Comparison of ENCODE assay signal across 12 cellular contexts in the genomic region with DNA sequence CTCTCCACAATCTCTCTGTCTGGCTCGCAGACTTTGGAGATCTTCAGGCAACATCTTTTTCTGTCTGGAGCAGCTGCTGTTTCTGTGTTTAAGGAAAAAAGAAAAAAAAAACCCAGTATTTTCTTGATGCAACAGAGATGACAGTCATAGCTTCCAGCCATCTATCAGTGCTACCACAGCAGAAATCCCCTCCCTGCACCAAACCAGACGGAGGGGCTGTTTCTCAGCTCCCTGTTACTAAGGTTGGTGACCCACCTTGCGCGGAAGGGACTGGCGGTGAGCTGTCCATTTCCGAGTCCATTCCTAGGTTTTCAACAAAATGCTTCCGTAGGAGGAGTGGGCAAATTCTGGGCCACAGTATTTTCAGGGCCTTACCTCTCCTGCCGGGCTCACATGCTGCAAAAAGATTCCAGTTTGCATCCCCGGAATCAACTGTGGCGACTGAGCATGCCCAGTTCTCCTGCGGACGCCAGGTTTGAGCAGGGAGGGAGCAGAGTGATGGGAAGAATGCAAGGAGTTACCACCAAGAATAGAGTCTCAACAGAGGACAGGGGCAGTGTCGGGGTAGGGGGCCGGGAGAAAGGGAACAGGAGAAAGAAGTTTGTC. TPM values are rescaled to one million over a fixed set of nuclear protein-coding genes. Genes with fewer than 3 reads are reported as not detected.
DNase-seq lines count a peak whose midpoint lies in the region; ATAC-seq and TF ChIP-seq lines count a peak whose summit lies in the region.
"Had no signal": no experiment of that assay in that cellular context is flagged by ENCODE, and none has a peak within 500 bp of the region (broad histone marks: within the 10 kb centered on the region; RNA-seq: fewer than 3 reads in every experiment).

No MANE protein-coding gene starts in this region.

- no peak for ATAC-seq in activated CD4-positive, alpha-beta T cell treated with anti-CD3 and anti-CD28 coated beads for 36 hours
- peak; percentile 84 for ATAC-seq in stimulated activated naive CD8-positive, alpha-beta T cell treated with anti-CD3 and anti-CD28 coated beads, Interleukin-15, amount 100 ng/mL, for 72 hours
- no peak for ATAC-seq in natural killer cell
- ATAC-seq: right cardiac atrium had no signal

- H3K9me3 Mint-ChIP-seq in activated CD4-positive, alpha-beta T cell treated with anti-CD3 and anti-CD28 coated beads for 36 hours (ENCODE audit: low read depth) = no peaks in the 10 kb centered on the region
- no peaks in the 10 kb centered on the region for H3K9me3 Mint-ChIP-seq in activated CD4-positive, alpha-beta T cell treated with anti-CD3 and anti-CD28 coated beads, Interleukin-2, amount 10 ng/mL, durations not matched to agents 24 days and 14 days
- no peaks in the 10 kb centered on the region for H3K9me3 Mint-ChIP-seq in activated naive CD8-positive, alpha-beta T cell treated with anti-CD3 and anti-CD28 coated beads for 36 hours
- H3K9me3 Mint-ChIP-seq in stimulated activated naive CD8-positive, alpha-beta T cell treated with anti-CD3 and anti-CD28 coated beads, Interleukin-15, amount 100 ng/mL, for 72 hours = no peaks in the 10 kb centered on the region
- peaks cover 0 to 2% of the 10 kb centered on the region in 2 donors for H3K9me3 Mint-ChIP-seq in natural killer cell
- H3K9me3 Mint-ChIP-seq: central memory CD8-positive, alpha-beta T cell had no signal

- peaks cover 31% of the 10 kb centered on the region for H3K27me3 Mint-ChIP-seq in activated CD4-positive, alpha-beta T cell treated with anti-CD3 and anti-CD28 coated beads for 36 hours
- H3K27me3 Mint-ChIP-seq in activated CD4-positive, alpha-beta T cell treated with anti-CD3 and anti-CD28 coated beads, Interleukin-2, amount 10 ng/mL, durations not matched to agents 24 days and 14 days = peaks cover 49% of the 10 kb centered on the region
- peaks cover 50% of the 10 kb centered on the region for H3K27me3 Mint-ChIP-seq in activated naive CD8-positive, alpha-beta T cell treated with anti-CD3 and anti-CD28 coated beads for 36 hours
- peaks cover 37% of the 10 kb centered on the region for H3K27me3 Mint-ChIP-seq in stimulated activated naive CD8-positive, alpha-beta T cell treated with anti-CD3 and anti-CD28 coated beads, Interleukin-15, amount 100 ng/mL, for 72 hours
- peaks cover 15 to 31% of the 10 kb centered on the region in 2 donors for H3K27me3 Mint-ChIP-seq in natural killer cell (ENCODE audit: low read depth in 2 of 2)

- peak overlapping the region; percentile 36 for H3K9ac ChIP-seq in iPS-18a (ENCODE audit: low read length)

- no peak overlapping the region for H3K4me3 Mint-ChIP-seq in activated CD4-positive, alpha-beta T cell treated with anti-CD3 and anti-CD28 coated beads for 36 hours
- H3K4me3 Mint-ChIP-seq in activated CD4-positive, alpha-beta T cell treated with anti-CD3 and anti-CD28 coated beads, Interleukin-2, amount 10 ng/mL, durations not matched to agents 24 days and 14 days = no peak overlapping the region
- H3K4me3 Mint-ChIP-seq in activated naive CD8-positive, alpha-beta T cell treated with anti-CD3 and anti-CD28 coated beads for 36 hours = no peak overlapping the region
- H3K4me3 Mint-ChIP-seq in stimulated activated naive CD8-positive, alpha-beta T cell treated with anti-CD3 and anti-CD28 coated beads, Interleukin-15, amount 100 ng/mL, for 72 hours = peak overlapping the region; percentile 44 to 63
- no peak overlapping the region for H3K4me3 Mint-ChIP-seq in natural killer cell
- H3K4me3 Mint-ChIP-seq: central memory CD8-positive, alpha-beta T cell had no signal

- no peak for TF ChIP-seq CTCF in natural killer cell (IDR thresholded peaks at IDR 0.05)
- no peak for TF ChIP-seq CTCF in esophagus muscularis mucosa (IDR thresholded peaks at IDR 0.05)

- no peaks in the 10 kb centered on the region for H3K36me3 Mint-ChIP-seq in activated CD4-positive, alpha-beta T cell treated with anti-CD3 and anti-CD28 coated beads for 36 hours (ENCODE audit: low read depth)
- no peaks in the 10 kb centered on the region for H3K36me3 Mint-ChIP-seq in activated CD4-positive, alpha-beta T cell treated with anti-CD3 and anti-CD28 coated beads, Interleukin-2, amount 10 ng/mL, durations not matched to agents 24 days and 14 days (ENCODE audit: low read depth)
- no peaks in the 10 kb centered on the region for H3K36me3 Mint-ChIP-seq in activated naive CD8-positive, alpha-beta T cell treated with anti-CD3 and anti-CD28 coated beads for 36 hours
- no peaks in the 10 kb centered on the region for H3K36me3 Mint-ChIP-seq in natural killer cell

- H3K27ac ChIP-seq in iPS-18a (ENCODE audit: low read length) (no peak overlapping the region), esophagus muscularis mucosa (replicated peaks in 1 of 4) (no peak overlapping the region)

- H3K36me3 ChIP-seq in iPS-18a (ENCODE audit: control insufficient read depth, low read depth, low read length) = no peaks in the 10 kb centered on the region
- no peaks in the 10 kb centered on the region for H3K36me3 ChIP-seq in esophagus muscularis mucosa

- H3K27ac Mint-ChIP-seq in activated CD4-positive, alpha-beta T cell treated with anti-CD3 and anti-CD28 coated beads for 36 hours = no peak overlapping the region
- H3K27ac Mint-ChIP-seq in activated CD4-positive, alpha-beta T cell treated with anti-CD3 and anti-CD28 coated beads, Interleukin-2, amount 10 ng/mL, durations not matched to agents 24 days and 14 days = no peak overlapping the region
- H3K27ac Mint-ChIP-seq in activated naive CD8-positive, alpha-beta T cell treated with anti-CD3 and anti-CD28 coated beads for 36 hours = no peak overlapping the region
- H3K27ac Mint-ChIP-seq in stimulated activated naive CD8-positive, alpha-beta T cell treated with anti-CD3 and anti-CD28 coated beads, Interleukin-15, amount 100 ng/mL, for 72 hours = peak overlapping the region in 1 of 2 donors; percentile 79
- no peak overlapping the region for H3K27ac Mint-ChIP-seq in natural killer cell

- H3K27me3 ChIP-seq in iPS-18a (ENCODE audit: control insufficient read depth, insufficient read depth, low read length) = peaks cover 23% of the 10 kb centered on the region
- H3K27me3 ChIP-seq in esophagus muscularis mucosa = peaks cover 0 to 14% (median 0%) of the 10 kb centered on the region in 4 donors

- intact Hi-C loops in activated CD4-positive, alpha-beta T cell treated with anti-CD3 and anti-CD28 coated beads for 36 hours (cut with DNase I, micrococcal nuclease) = no loop called here
- intact Hi-C loops in activated CD4-positive, alpha-beta T cell treated with anti-CD3 and anti-CD28 coated beads, Interleukin-2, amount 10 ng/mL, durations not matched to agents 24 days and 14 days (cut with micrococcal nuclease) = no loop called here
- intact Hi-C loops in natural killer cell (cut with micrococcal nuclease) = no loop called here
- intact Hi-C loops in esophagus muscularis mucosa (cut with DNase I) = no loop called here

- H3K9me3 ChIP-seq in iPS-18a (ENCODE audit: control insufficient read depth, low read depth, low read length) (no peaks in the 10 kb centered on the region), esophagus muscularis mucosa (no peaks in the 10 kb centered on the region)

- H3K4me3 ChIP-seq in iPS-18a (ENCODE audit: low read length) (peak overlapping the region; percentile 88), esophagus muscularis mucosa (no peak overlapping the region)

- POLR2A ChIA-PET in activated CD4-positive, alpha-beta T cell treated with anti-CD3 and anti-CD28 coated beads for 36 hours (lab: Charles Lee) = no interaction called here

- DNase-seq in activated CD4-positive, alpha-beta T cell treated with anti-CD3 and anti-CD28 coated beads for 36 hours = peak; percentile 5
- DNase-seq in activated CD4-positive, alpha-beta T cell treated with anti-CD3 and anti-CD28 coated beads, Interleukin-2, amount 10 ng/mL, durations not matched to agents 24 days and 14 days = no peak
- peak; percentile 1 for DNase-seq in activated naive CD8-positive, alpha-beta T cell treated with anti-CD3 and anti-CD28 coated beads for 36 hours
- peak; percentile 2 to 22 for DNase-seq in stimulated activated naive CD8-positive, alpha-beta T cell treated with anti-CD3 and anti-CD28 coated beads, Interleukin-15, amount 100 ng/mL, for 72 hours
- no peak for DNase-seq in natural killer cell
- no peak for DNase-seq in esophagus muscularis mucosa (ENCODE audit: extremely low spot score)
- DNase-seq in NCI-H446 treated with DMSO at 0.1 percent for 48 hours (lab: John Stamatoyannopoulos, UW) = no peak
- DNase-seq: activated CD4-positive, alpha-beta T cell treated with anti-CD3 and anti-CD28 coated beads for 1 hour; Karpas-422; right cardiac atrium had no signal

- no peak for TF ChIP-seq EP300 in esophagus muscularis mucosa (IDR thresholded peaks at IDR 0.05)

- no peak for TF ChIP-seq POLR2A in esophagus muscularis mucosa (IDR thresholded peaks at IDR 0.05; ENCODE audit: low read depth)

- 2% methylated on average over 14 of the region's 14 CpGs for WGBS in esophagus muscularis mucosa

- H3K4me1 Mint-ChIP-seq in activated CD4-positive, alpha-beta T cell treated with anti-CD3 and anti-CD28 coated beads for 36 hours = peaks cover 4% of the 10 kb centered on the region
- peaks cover 6% of the 10 kb centered on the region for H3K4me1 Mint-ChIP-seq in activated CD4-positive, alpha-beta T cell treated with anti-CD3 and anti-CD28 coated beads, Interleukin-2, amount 10 ng/mL, durations not matched to agents 24 days and 14 days
- H3K4me1 Mint-ChIP-seq in activated naive CD8-positive, alpha-beta T cell treated with anti-CD3 and anti-CD28 coated beads for 36 hours = peaks cover 9% of the 10 kb centered on the region
- peaks cover 19% of the 10 kb centered on the region for H3K4me1 Mint-ChIP-seq in stimulated activated naive CD8-positive, alpha-beta T cell treated with anti-CD3 and anti-CD28 coated beads, Interleukin-15, amount 100 ng/mL, for 72 hours
- H3K4me1 Mint-ChIP-seq in natural killer cell = no peaks in the 10 kb centered on the region

- H3K4me1 ChIP-seq in iPS-18a (ENCODE audit: control insufficient read depth, low read depth, low read length) = peaks cover 6% of the 10 kb centered on the region
- peaks cover 0 to 7% (median 3%) of the 10 kb centered on the region in 4 donors for H3K4me1 ChIP-seq in esophagus muscularis mucosa

- CTCF ChIA-PET in activated CD4-positive, alpha-beta T cell treated with anti-CD3 and anti-CD28 coated beads for 36 hours (lab: Charles Lee) = interaction anchor here (0.6 kb wide), 1 partner anchor 201 kb away, joined by 3 read pairs; no protein-coding TSS in a partner anchor

RNA-seq across cellular contexts. Expression of a gene that starts 1.2 kb away (rescaled TPM):
- total RNA-seq in activated CD4-positive, alpha-beta T cell treated with anti-CD3 and anti-CD28 coated beads for 36 hours = under 1 TPM; 0.09 to 0.19 TPM
- 0.14 and 0.16 TPM in 2 replicates for total RNA-seq in activated CD4-positive, alpha-beta T cell treated with anti-CD3 and anti-CD28 coated beads, Interleukin-2, amount 10 ng/mL, durations not matched to agents 24 days and 14 days
- total RNA-seq in activated naive CD8-positive, alpha-beta T cell treated with anti-CD3 and anti-CD28 coated beads for 36 hours = under 1 TPM; 0.10 to 0.18 TPM
- total RNA-seq in natural killer cell (1 to 10 TPM; 1.7 to 2.2 (median 1.9) TPM), esophagus muscularis mucosa (under 1 TPM in 2 of 4 donors, not detected in 2; under 0.01 to 0.06 TPM)
- total RNA-seq: right cardiac atrium had no signal

Comparison
In these comparisons a context has a peak if more than half of its experiments do, and no peak if none do; other contexts are left out.
1. DNase-seq: peak in activated CD4-positive, alpha-beta T cell treated with anti-CD3 and anti-CD28 coated beads for 36 hours (single experiment), activated naive CD8-positive, alpha-beta T cell treated with anti-CD3 and anti-CD28 coated beads for 36 hours (single experiment) and stimulated activated naive CD8-positive, alpha-beta T cell treated with anti-CD3 and anti-CD28 coated beads, Interleukin-15, amount 100 ng/mL, for 72 hours (2 of 2); none in activated CD4-positive, alpha-beta T cell treated with anti-CD3 and anti-CD28 coated beads, Interleukin-2, amount 10 ng/mL, durations not matched to agents 24 days and 14 days (single experiment), natural killer cell (single experiment), esophagus muscularis mucosa (single experiment) and NCI-H446 treated with DMSO at 0.1 percent for 48 hours (single experiment).
2. H3K4me3 Mint-ChIP-seq: peak in stimulated activated naive CD8-positive, alpha-beta T cell treated with anti-CD3 and anti-CD28 coated beads, Interleukin-15, amount 100 ng/mL, for 72 hours (2 of 2); none in activated CD4-positive, alpha-beta T cell treated with anti-CD3 and anti-CD28 coated beads for 36 hours (single experiment), activated CD4-positive, alpha-beta T cell treated with anti-CD3 and anti-CD28 coated beads, Interleukin-2, amount 10 ng/mL, durations not matched to agents 24 days and 14 days (single experiment), activated naive CD8-positive, alpha-beta T cell treated with anti-CD3 and anti-CD28 coated beads for 36 hours (single experiment) and natural killer cell (single experiment).